Comparison of ENCODE assay signal across 22 cellular contexts in genomic region chr1:9836632-9836960, GRCh38. TPM values are rescaled to one million over a fixed set of nuclear protein-coding genes. Genes with fewer than 3 reads are reported as not detected.
A peak's percentile ranks its signal among the peaks of the same experiment; 100 is the strongest.
DNase-seq lines count a peak whose midpoint lies in the region; ATAC-seq, FAIRE-seq and TF ChIP-seq lines count a peak whose summit lies in the region.
"Had no signal": no experiment of that assay in that cellular context is flagged by ENCODE, and none has a peak within 500 bp of the region (broad histone marks: within the 10 kb centered on the region; RNA-seq: fewer than 3 reads in every experiment).

No MANE protein-coding gene starts in this region.

- no peak overlapping the region for H3K4me3 Mint-ChIP-seq in natural killer cell treated with Interleukin-12 subunit alpha and Interleukin-12 subunit beta and Interleukin-15 and Interleukin-18, amount 100 ng/mL, for 72 hours
- H3K4me3 Mint-ChIP-seq: CD4-positive, alpha-beta T cell; GM23338; naive B cell; WTC11 had no signal

- ATAC-seq in natural killer cell treated with Interleukin-12 subunit alpha and Interleukin-12 subunit beta and Interleukin-15 and Interleukin-18, amount 100 ng/mL, for 72 hours, result no peak
- ATAC-seq: stimulated activated naive CD8-positive, alpha-beta T cell treated with anti-CD3 and anti-CD28 coated beads, Interleukin-15, Interleukin-2, amounts not matched to agents 100 U/mL and 50 U/mL, for 24 hours had no signal

- no peak overlapping the region for H2AFZ ChIP-seq in PC-9

- H3K27ac ChIP-seq in PC-9 (no peak overlapping the region), epithelial cell of prostate (peak overlapping the region; percentile 95), suprapubic skin (peak overlapping the region; percentile 64)

- no peak for TF ChIP-seq EP300 in suprapubic skin (IDR thresholded peaks at IDR 0.05)

- no peaks in the 10 kb centered on the region for H3K36me3 Mint-ChIP-seq in natural killer cell treated with Interleukin-12 subunit alpha and Interleukin-12 subunit beta and Interleukin-15 and Interleukin-18, amount 100 ng/mL, for 72 hours
- H3K36me3 Mint-ChIP-seq: naive B cell, WTC11 had no signal

- H4K20me1 ChIP-seq in PC-9 (ENCODE audit: insufficient read depth), result no peaks in the 10 kb centered on the region

- TF ChIP-seq POLR2A in suprapubic skin (IDR thresholded peaks at IDR 0.05), result no peak

- TF ChIP-seq CTCF in PC-9 (conservative IDR thresholded peaks at IDR 0.05), result no peak
- TF ChIP-seq CTCF in suprapubic skin (IDR thresholded peaks at IDR 0.05), result no peak

- peak overlapping the region; percentile 48 for H3K4me2 ChIP-seq in PC-9

- CTCF ChIA-PET in PC-9 (lab: Charles Lee), result no interaction called here

- POLR2A ChIA-PET in PC-9 (lab: Charles Lee; ENCODE audit: unreplicated experiment), result interaction anchor here (0.6 kb wide), 1 partner anchor 146 kb away, joined by 10 read pairs; no protein-coding TSS in a partner anchor

- DNase-seq in NCI-H1417 (lab: John Stamatoyannopoulos, UW) (peak in 2 of 3 experiments; percentile 66 to 88), NCI-H1417 treated with DMSO at 0.1 percent for 48 hours (lab: John Stamatoyannopoulos, UW) (no peak), PC-9 (no peak), epithelial cell of prostate (ENCODE audit: low read depth, low spot score) (peak; percentile 85), suprapubic skin (ENCODE audit: low spot score in 2 of 2) (peak in 1 of 2 donors; percentile 65), RCC 7860 (ENCODE audit: low spot score) (no peak), NCI-H2029 treated with DMSO at 0.1 percent for 48 hours (lab: John Stamatoyannopoulos, UW) (no peak)
- no peak for DNase-seq in natural killer cell treated with Interleukin-12 subunit alpha and Interleukin-12 subunit beta and Interleukin-15 and Interleukin-18, amount 100 ng/mL, for 72 hours (ENCODE audit: low spot score)
- DNase-seq: activated effector memory CD4-positive, alpha-beta T cell treated with Interleukin-2 at 50 U/mL for 16 hours; CD4-positive, alpha-beta T cell; naive B cell; NCI-H1694 treated with DMSO at 0.1 percent for 48 hours; NCI-H526; stimulated activated CD4-positive, alpha-beta T cell treated with anti-CD3 and anti-CD28 coated beads, Interleukin-15, amount 100 ng/mL, for 24 hours; stimulated activated naive CD8-positive, alpha-beta T cell treated with anti-CD3 and anti-CD28 coated beads, Interleukin-15, Interleukin-2, amounts not matched to agents 100 U/mL and 50 U/mL, for 24 hours; T-helper 1 cell had no signal

- H3K36me3 ChIP-seq in PC-9 (ENCODE audit: low read depth) (no peaks in the 10 kb centered on the region), suprapubic skin (no peaks in the 10 kb centered on the region)
- H3K36me3 ChIP-seq: adrenal gland, gastroesophageal sphincter, uterus had no signal

- H3K27ac Mint-ChIP-seq in natural killer cell treated with Interleukin-12 subunit alpha and Interleukin-12 subunit beta and Interleukin-15 and Interleukin-18, amount 100 ng/mL, for 72 hours, result no peak overlapping the region
- H3K27ac Mint-ChIP-seq: CD4-positive, alpha-beta T cell; GM23338 had no signal

- H3K9me3 ChIP-seq in PC-9 (ENCODE audit: insufficient read depth, low read depth) (no peaks in the 10 kb centered on the region), suprapubic skin (no peaks in the 10 kb centered on the region)
- H3K9me3 ChIP-seq: adrenal gland, gastroesophageal sphincter, uterus had no signal

- H3F3A ChIP-seq in PC-9 (ENCODE audit: insufficient read depth, low read depth), result peaks cover 14% of the 10 kb centered on the region; the same call in 1 of the 2 replicates

- H3K9me3 Mint-ChIP-seq in natural killer cell treated with Interleukin-12 subunit alpha and Interleukin-12 subunit beta and Interleukin-15 and Interleukin-18, amount 100 ng/mL, for 72 hours, result no peaks in the 10 kb centered on the region
- H3K9me3 Mint-ChIP-seq: CD4-positive, alpha-beta T cell; naive B cell; WTC11 had no signal

- peaks cover 22% of the 10 kb centered on the region for H3K4me1 ChIP-seq in PC-9 (replicated peaks; ENCODE audit: insufficient read depth)
- peaks cover 43% of the 10 kb centered on the region for H3K4me1 ChIP-seq in suprapubic skin
- H3K4me1 ChIP-seq: adrenal gland had no signal

- intact Hi-C loops in PC-9 (cut with micrococcal nuclease; ENCODE audit: unreplicated experiment), result loop anchor here (1.0 kb wide), 1 partner anchor 11 kb away; no protein-coding TSS in a partner anchor

- no peaks in the 10 kb centered on the region for H3K9me2 ChIP-seq in PC-9 (ENCODE audit: insufficient read depth)

- no peak for FAIRE-seq in RCC 7860 (lab: Jason Lieb, UNC)
- FAIRE-seq: A204.1 had no signal

- H3K27me3 Mint-ChIP-seq in natural killer cell treated with Interleukin-12 subunit alpha and Interleukin-12 subunit beta and Interleukin-15 and Interleukin-18, amount 100 ng/mL, for 72 hours, result no peaks in the 10 kb centered on the region
- H3K27me3 Mint-ChIP-seq: CD4-positive, alpha-beta T cell; naive B cell had no signal

- WGBS in suprapubic skin, result 49% methylated on average over 5 of the region's 5 CpGs

- H3K27me3 ChIP-seq in PC-9 (ENCODE audit: insufficient read depth, low read depth) (no peaks in the 10 kb centered on the region), suprapubic skin (no peaks in the 10 kb centered on the region)
- H3K27me3 ChIP-seq: adrenal gland, gastroesophageal sphincter, uterus had no signal

- H3K4me3 ChIP-seq in PC-9 (no peak overlapping the region), suprapubic skin (no peak overlapping the region)
- H3K4me3 ChIP-seq: adrenal gland, gastroesophageal sphincter, GM23338, uterus had no signal

- BruUV-seq in PC-9 (replicated peaks; lab: Mats Ljungman, UMichigan), result no TSS peak

- no peaks in the 10 kb centered on the region for H3K79me2 ChIP-seq in PC-9 (ENCODE audit: low read depth)

- H3K4me1 Mint-ChIP-seq in natural killer cell treated with Interleukin-12 subunit alpha and Interleukin-12 subunit beta and Interleukin-15 and Interleukin-18, amount 100 ng/mL, for 72 hours (ENCODE audit: low read depth in 2 of 2), result peaks cover 4 to 11% of the 10 kb centered on the region in 2 donors

RNA-seq across cellular contexts. Expression of gene CLSTN1, which starts 12.8 kb away (rescaled TPM):
- total RNA-seq in PC-9 (2021) (138 and 140 TPM in 2 replicates), suprapubic skin (100 to 1,000 TPM; 118 to 202 (median 165) TPM)
- 10 to 100 TPM; 57.3 to 66.4 TPM for total RNA-seq in natural killer cell treated with Interleukin-12 subunit alpha and Interleukin-12 subunit beta and Interleukin-15 and Interleukin-18, amount 100 ng/mL, for 72 hours

Comparison
In these comparisons a context has a peak if more than half of its experiments do, and no peak if none do; other contexts are left out.
1. DNase-seq: peak in NCI-H1417 (2 of 3) and epithelial cell of prostate (single experiment); none in NCI-H1417 treated with DMSO at 0.1 percent for 48 hours (single experiment), PC-9 (0 of 2), natural killer cell treated with Interleukin-12 subunit alpha and Interleukin-12 subunit beta and Interleukin-15 and Interleukin-18, amount 100 ng/mL, for 72 hours (single experiment), RCC 7860 (single experiment) and NCI-H2029 treated with DMSO at 0.1 percent for 48 hours (single experiment).